8 cellular contexts compared by ENCODE assay signal in the genomic region with DNA sequence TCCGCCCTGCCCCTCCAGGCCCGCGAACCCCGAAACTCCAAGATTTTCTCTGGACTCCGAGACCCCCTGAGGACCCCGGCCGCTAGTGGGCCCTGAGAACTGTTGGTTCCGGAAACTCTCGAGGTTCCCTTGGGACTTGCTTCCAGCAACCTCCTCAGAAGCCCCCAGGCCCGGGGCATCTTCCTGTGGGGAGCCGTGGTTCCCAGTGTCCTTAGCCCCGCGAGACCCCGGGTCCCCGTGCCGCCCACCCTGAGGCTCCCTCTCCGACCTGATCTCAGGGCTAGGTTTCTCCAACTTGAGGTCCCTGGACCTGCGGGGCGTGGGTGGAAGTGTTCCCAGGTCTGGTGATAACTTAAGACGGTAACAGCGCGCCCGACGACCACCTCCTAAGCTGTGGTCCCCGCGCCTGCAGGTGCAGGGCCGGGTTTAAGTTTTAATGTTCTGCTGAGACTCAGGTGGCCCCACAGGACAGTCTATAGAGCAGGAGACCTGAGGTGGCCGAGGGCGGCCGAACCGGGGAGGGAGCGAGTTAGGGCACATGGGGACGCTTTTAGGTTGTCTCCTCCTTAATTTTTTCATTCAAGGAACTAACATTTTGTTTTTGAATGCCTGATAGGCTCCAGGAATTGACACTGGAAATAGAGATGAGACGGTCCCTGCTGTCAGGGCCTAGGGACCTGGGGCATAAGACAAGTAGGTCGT. TPM values are rescaled to one million over a fixed set of nuclear protein-coding genes. Genes with fewer than 3 reads are reported as not detected.
DNase-seq lines count a peak whose midpoint lies in the region; ATAC-seq and TF ChIP-seq lines count a peak whose summit lies in the region.

No MANE protein-coding gene starts in this region.

- TF ChIP-seq CTCF in AG10803 (conservative IDR thresholded peaks at IDR 0.05; ENCODE audit: low read length), result no peak
- no peak for TF ChIP-seq CTCF in brain microvascular endothelial cell (IDR thresholded peaks at IDR 0.05; ENCODE audit: low read depth, low read length, missing control alignments)

- DNase-seq in AG10803 (ENCODE audit: low read depth), result no peak
- no peak for DNase-seq in brain microvascular endothelial cell
- DNase-seq in memory B cell (ENCODE audit: low spot score in 2 of 2), result peak in 1 of 2 donors; percentile 24
- no peak for DNase-seq in NCI-H1105 treated with DMSO at 0.1 percent for 48 hours (lab: John Stamatoyannopoulos, UW)
- no peak for DNase-seq in H4 (ENCODE audit: low spot score)

- H3K36me3 Mint-ChIP-seq in memory B cell, result no peaks in the 10 kb centered on the region

- H3K4me3 Mint-ChIP-seq in memory B cell, result peak overlapping the region; percentile 90

- H3K27ac ChIP-seq in KOPT-K1 (ENCODE audit: low read depth, low read length, poor library complexity, severe bottlenecking), result peak overlapping the region; percentile 60
- no peak overlapping the region for H3K27ac ChIP-seq in brain microvascular endothelial cell
- H3K27ac ChIP-seq in urinary bladder (ENCODE audit: low read depth), result peak overlapping the region; percentile 3

- no peaks in the 10 kb centered on the region for H3K27me3 ChIP-seq in brain microvascular endothelial cell (replicated peaks)

- in situ Hi-C loops in brain microvascular endothelial cell (cut with HindIII; ENCODE audit: low pct_ligation_motif_present, low sequenced_read_pairs), result no loop called here

- peaks cover 34% of the 10 kb centered on the region for H3K4me1 Mint-ChIP-seq in memory B cell

- no peaks in the 10 kb centered on the region for H3K9me3 ChIP-seq in KOPT-K1 (ENCODE audit: insufficient read depth, low read length, poor library complexity, severe bottlenecking)

- H3K27ac Mint-ChIP-seq in memory B cell, result peak overlapping the region; percentile 93

- H3K36me3 ChIP-seq in KOPT-K1 (ENCODE audit: insufficient read depth, low read length) (no peaks in the 10 kb centered on the region), brain microvascular endothelial cell (replicated peaks) (no peaks in the 10 kb centered on the region), urinary bladder (ENCODE audit: insufficient read depth) (no peaks in the 10 kb centered on the region)

- ATAC-seq in memory B cell (ENCODE audit: low read depth) (no peak), HG02642 (IDR thresholded peaks at IDR 0.05; ENCODE audit: poor library complexity, unreplicated experiment) (no peak)

- H3K4me1 ChIP-seq in urinary bladder (ENCODE audit: insufficient read depth), result no peaks in the 10 kb centered on the region

- WGBS in urinary bladder, result 5% methylated on average over 35 of the region's 35 CpGs

- no peaks in the 10 kb centered on the region for H3K9me3 Mint-ChIP-seq in memory B cell

- peak overlapping the region; percentile 75 for H3K4me3 ChIP-seq in AG10803 (ENCODE audit: low read length)
- peak overlapping the region; percentile 73 for H3K4me3 ChIP-seq in brain microvascular endothelial cell (ENCODE audit: low read depth, low read length)
- H3K4me3 ChIP-seq in urinary bladder (ENCODE audit: low read depth, low read length), result peak overlapping the region; percentile 79

- no peaks in the 10 kb centered on the region for H3K27me3 Mint-ChIP-seq in memory B cell

RNA-seq across cellular contexts. Expression of a gene that starts 0.7 kb away (rescaled TPM):
- total RNA-seq in urinary bladder, result 14.9 TPM
- polyA plus RNA-seq in urinary bladder, result 20.1 TPM
- 6.5 and 9.4 TPM in 2 replicates for total RNA-seq in H4 (2014; rRNA removed; shearing (Covaris generic))

RNA-seq across cellular contexts. Expression of a gene that starts 25.7 kb away (rescaled TPM):
- 88.9 TPM for total RNA-seq in urinary bladder
- 15.4 TPM for polyA plus RNA-seq in urinary bladder
- total RNA-seq in H4 (2014; rRNA removed; shearing (Covaris generic)), result not detected in 2 replicates

Comparison
In these comparisons a context has a peak if more than half of its experiments do, and no peak if none do; other contexts are left out.
1. RNA of a gene that starts 25.7 kb away (total RNA-seq): 88.9 TPM in urinary bladder (single experiment); not detected in H4; every median in the first group is over 10 times any median in the second.
2. Peak in every context shown above with its lines, with median percentiles within 50 percentile points of each other: H3K4me3 ChIP-seq.